In genomic region chr19:40613669-40614594, GRCh38 we compare ENCODE assay signal across 8 cellular contexts. TPM values are rescaled to one million over a fixed set of nuclear protein-coding genes. Genes with fewer than 3 reads are reported as not detected.
DNase-seq lines count a peak whose midpoint lies in the region; ATAC-seq and TF ChIP-seq lines count a peak whose summit lies in the region.

No MANE protein-coding gene starts in this region.

- H3K4me3 Mint-ChIP-seq in glutamatergic neuron (ENCODE audit: unreplicated experiment), result peak overlapping the region; percentile 98

- intact Hi-C loops in vagina (cut with DNase I), result no loop called here

- TF ChIP-seq POLR2A in vagina (IDR thresholded peaks at IDR 0.05), result no peak

- TF ChIP-seq CTCF in glutamatergic neuron (IDR thresholded peaks at IDR 0.05; ENCODE audit: partially characterized antibody, unreplicated experiment) (no peak), vagina (IDR thresholded peaks at IDR 0.05) (no peak)

- peak overlapping the region; percentile 63 for H3K9ac ChIP-seq in rectal smooth muscle tissue (ENCODE audit: low read length)

- H3K4me1 ChIP-seq in rectal smooth muscle tissue (ENCODE audit: control insufficient read depth, insufficient read depth, low read length), result no peaks in the 10 kb centered on the region
- H3K4me1 ChIP-seq in vagina, result peaks cover 57% of the 10 kb centered on the region

- H3K36me3 Mint-ChIP-seq in glutamatergic neuron (ENCODE audit: unreplicated experiment), result peaks cover 9% of the 10 kb centered on the region

- peaks cover 6% of the 10 kb centered on the region for H3K4me1 Mint-ChIP-seq in glutamatergic neuron (ENCODE audit: low read depth, unreplicated experiment)

- peaks cover 3% of the 10 kb centered on the region for H3K36me3 ChIP-seq in rectal smooth muscle tissue (ENCODE audit: control insufficient read depth, insufficient read depth, low read length)
- H3K36me3 ChIP-seq in vagina, result peaks cover 0 to 6% of the 10 kb centered on the region in 2 donors

- DNase-seq in HS-27A (ENCODE audit: low read depth) (peak; percentile 74), RPMI7951 (ENCODE audit: low read depth) (peak; percentile 91), activated gamma-delta T cell (lab: John Stamatoyannopoulos, UW) (peak; percentile 56), glutamatergic neuron (peak; percentile 86), vagina (ENCODE audit: extremely low spot score in 2 of 2) (no peak), HT-29 (ENCODE audit: low spot score) (no peak)

- H3K9me3 Mint-ChIP-seq in glutamatergic neuron (ENCODE audit: unreplicated experiment), result peaks cover 12% of the 10 kb centered on the region

- H3K27ac ChIP-seq in rectal smooth muscle tissue (ENCODE audit: low read depth, low read length) (peak overlapping the region; percentile 60), vagina (peak overlapping the region; percentile 84)

- peak overlapping the region; percentile 89 for H3K4me3 ChIP-seq in rectal smooth muscle tissue (ENCODE audit: low read length)
- peak overlapping the region; percentile 53 to 62 for H3K4me3 ChIP-seq in vagina

- H3K27me3 ChIP-seq in rectal smooth muscle tissue (ENCODE audit: control insufficient read depth, insufficient read depth, low read length) (peaks cover 8% of the 10 kb centered on the region), vagina (no peaks in the 10 kb centered on the region)

- H3K9me3 ChIP-seq in vagina, result no peaks in the 10 kb centered on the region

- H3K27ac Mint-ChIP-seq in glutamatergic neuron (ENCODE audit: unreplicated experiment), result peak overlapping the region; percentile 97

- peak; percentile 50 for ATAC-seq in GM19025 (IDR thresholded peaks at IDR 0.05; ENCODE audit: low read depth, unreplicated experiment)

- peaks cover 22% of the 10 kb centered on the region for H3K27me3 Mint-ChIP-seq in glutamatergic neuron (ENCODE audit: unreplicated experiment)

RNA-seq across cellular contexts. Expression of gene LTBP4, which starts 12.8 kb away (rescaled TPM):
- 21.5 and 22.0 TPM in 2 replicates for total RNA-seq in RPMI7951 (2014; rRNA removed; shearing (Covaris generic))
- total RNA-seq in glutamatergic neuron (ENCODE audit: unreplicated experiment) (169 TPM), vagina (983 TPM)
- total RNA-seq in HT-29 (2014; rRNA removed; shearing (Covaris generic)), result 42.1 and 56.7 TPM in 2 replicates

RNA-seq across cellular contexts. Expression of gene SHKBP1, which starts 37.3 kb away (rescaled TPM):
- total RNA-seq in RPMI7951 (2014; rRNA removed; shearing (Covaris generic)), result 31.0 and 33.3 TPM in 2 replicates
- total RNA-seq in glutamatergic neuron (ENCODE audit: unreplicated experiment) (170 TPM), vagina (51.6 TPM)
- 128 and 142 TPM in 2 replicates for total RNA-seq in HT-29 (2014; rRNA removed; shearing (Covaris generic))

Comparison
In these comparisons a context has a peak if more than half of its experiments do, and no peak if none do; other contexts are left out.
1. DNase-seq: peak in HS-27A (single experiment), RPMI7951 (single experiment), activated gamma-delta T cell (single experiment) and glutamatergic neuron (single experiment); none in vagina (0 of 2) and HT-29 (single experiment).